In the genomic region with DNA sequence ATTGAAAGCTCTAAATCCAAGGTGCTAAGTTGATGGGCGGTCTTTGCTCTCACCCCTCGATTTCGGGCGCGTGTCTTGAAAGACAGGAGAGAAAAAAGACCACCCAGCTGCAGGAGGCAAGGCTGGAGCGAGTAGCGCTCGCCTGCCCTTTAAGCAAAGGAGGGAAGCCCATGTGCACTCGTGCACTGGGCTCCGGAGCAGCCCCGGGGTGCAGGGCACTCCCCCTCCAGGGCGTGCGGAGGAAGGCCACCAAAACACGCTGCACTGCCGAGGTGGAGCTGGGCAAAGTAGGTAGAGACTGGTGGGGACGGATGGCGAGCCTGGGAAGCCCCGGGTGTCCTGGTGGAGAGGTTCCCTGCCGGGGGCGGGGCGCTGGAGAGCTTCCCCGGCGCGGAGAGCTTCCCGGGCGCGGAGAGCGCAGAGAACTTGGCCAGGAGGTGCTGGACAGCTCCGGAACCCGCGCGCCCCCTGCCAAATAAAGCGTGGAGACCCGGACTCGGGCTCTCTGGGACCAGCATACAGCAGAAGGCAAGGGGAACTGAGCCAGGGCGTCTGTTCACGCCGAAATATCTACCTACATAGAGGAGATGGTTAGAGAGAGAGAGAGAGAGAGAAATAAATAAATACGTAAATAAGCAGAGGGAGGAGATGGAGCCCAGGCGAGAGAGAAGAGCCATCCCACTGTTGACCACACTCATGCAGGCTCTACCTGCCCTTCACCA, we compare ENCODE assay signal across 7 cellular contexts. TPM values are rescaled to one million over a fixed set of nuclear protein-coding genes. Genes with fewer than 3 reads are reported as not detected.
DNase-seq lines count a peak whose midpoint lies in the region; ATAC-seq and TF ChIP-seq lines count a peak whose summit lies in the region.

No MANE protein-coding gene starts in this region.

- peaks cover 0 to 5% (median under 1%) of the 10 kb centered on the region in 4 donors for H3K9me3 ChIP-seq in liver (ENCODE audit: control insufficient read depth in 4 of 4, low read length in 3 of 4)

- peak; percentile 42 for ATAC-seq in GM18867 (IDR thresholded peaks at IDR 0.05; ENCODE audit: unreplicated experiment)

- H3K27ac Mint-ChIP-seq in chondrocyte (ENCODE audit: unreplicated experiment): no peak overlapping the region

- DNase-seq in KBM-7 (peak; percentile 42), chondrocyte (ENCODE audit: low spot score) (peak; percentile 89), DMS79 (lab: John Stamatoyannopoulos, UW) (no peak)
- peak; percentile 12 for DNase-seq in stimulated activated CD8-positive, alpha-beta memory T cell treated with anti-CD3 and anti-CD28 coated beads, Interleukin-12 subunit alpha, Interleukin-12 subunit beta, amount 100 ng/mL, for 24 hours (ENCODE audit: extremely low read depth)

- H3K4me1 Mint-ChIP-seq in chondrocyte (ENCODE audit: low read depth): peaks cover 20% of the 10 kb centered on the region

- TF ChIP-seq RAD21 in liver (IDR thresholded peaks at IDR 0.05): no peak

- peaks cover 3% of the 10 kb centered on the region for H3K36me3 Mint-ChIP-seq in chondrocyte (ENCODE audit: low read depth)

- H3K36me3 ChIP-seq in liver (ENCODE audit: control insufficient read depth in 4 of 4, insufficient read depth in 3 of 4, low read depth in 1 of 4, low read length in 3 of 4): no peaks in the 10 kb centered on the region

- in situ Hi-C loops in KBM-7 (cut with MboI; ENCODE audit: low pct_unique_long_range_greater_than_20kb, low sequenced_read_pairs): no loop called here

- H3K4me3 Mint-ChIP-seq in chondrocyte (ENCODE audit: unreplicated experiment): peak overlapping the region; percentile 75

- 3% methylated on average over 40 of the region's 40 CpGs for WGBS in liver

- no peak overlapping the region for H3K27ac ChIP-seq in liver (ENCODE audit: low read depth in 1 of 2, low read length in 2 of 2)

- H3K9me3 Mint-ChIP-seq in chondrocyte (ENCODE audit: low read depth): peaks cover 26% of the 10 kb centered on the region

- H3K9ac ChIP-seq in liver (ENCODE audit: low read depth in 1 of 2, low read length in 2 of 2): no peak overlapping the region

- H3K4me3 ChIP-seq in WI38 (ENCODE audit: low read depth, low read length) (peak overlapping the region; percentile 51), liver (ENCODE audit: low read depth in 1 of 3, low read length in 3 of 3) (peak overlapping the region in 2 of 3 donors; percentile 49 to 68)

- TF ChIP-seq CTCF in WI38 (IDR thresholded peaks at IDR 0.05; ENCODE audit: low read depth, low read length): no peak
- TF ChIP-seq CTCF in chondrocyte (IDR thresholded peaks at IDR 0.05): peak; percentile 49
- no peak for TF ChIP-seq CTCF in liver (IDR thresholded peaks at IDR 0.05; ENCODE audit: low read depth, low read length, missing input control)

- peaks cover 0 to 7% (median 3%) of the 10 kb centered on the region in 4 donors for H3K27me3 ChIP-seq in liver (ENCODE audit: control insufficient read depth in 4 of 4, insufficient read depth in 4 of 4, low read length in 3 of 4)

- peaks cover 48% of the 10 kb centered on the region for H3K27me3 Mint-ChIP-seq in chondrocyte (ENCODE audit: low read depth)

- H3K4me1 ChIP-seq in liver (ENCODE audit: control insufficient read depth in 4 of 4, insufficient read depth in 4 of 4, low read length in 3 of 4): peaks cover 11 to 22% (median 20%) of the 10 kb centered on the region in 4 donors

TF ChIP-seq in liver, 16 proteins besides CTCF, POLR2A, EP300 and RAD21:
- TF ChIP-seq JUND (IDR thresholded peaks at IDR 0.05) (no peak), REST (IDR thresholded peaks at IDR 0.05) (peak; percentile 90)

RNA-seq across cellular contexts. Expression of gene NELL2, which starts 0.6 kb away (rescaled TPM):
- total RNA-seq in chondrocyte (not detected in 3 replicates), liver (under 1 TPM; 0.17 to 0.42 TPM)
- under 1 TPM in 1 of 2 donors, not detected in 1; 0.09 TPM for polyA plus RNA-seq in liver
